In genomic region chr14:92207012-92207927, GRCh38 we compare ENCODE assay signal across 1 cellular context.
TF ChIP-seq lines count a peak whose summit lies in the region.

No MANE protein-coding gene starts in this region.

TF ChIP-seq in GM23338, 12 proteins besides CTCF, POLR2A, EP300 and RAD21 (continued from another document):
- TF ChIP-seq, protein P1, sequence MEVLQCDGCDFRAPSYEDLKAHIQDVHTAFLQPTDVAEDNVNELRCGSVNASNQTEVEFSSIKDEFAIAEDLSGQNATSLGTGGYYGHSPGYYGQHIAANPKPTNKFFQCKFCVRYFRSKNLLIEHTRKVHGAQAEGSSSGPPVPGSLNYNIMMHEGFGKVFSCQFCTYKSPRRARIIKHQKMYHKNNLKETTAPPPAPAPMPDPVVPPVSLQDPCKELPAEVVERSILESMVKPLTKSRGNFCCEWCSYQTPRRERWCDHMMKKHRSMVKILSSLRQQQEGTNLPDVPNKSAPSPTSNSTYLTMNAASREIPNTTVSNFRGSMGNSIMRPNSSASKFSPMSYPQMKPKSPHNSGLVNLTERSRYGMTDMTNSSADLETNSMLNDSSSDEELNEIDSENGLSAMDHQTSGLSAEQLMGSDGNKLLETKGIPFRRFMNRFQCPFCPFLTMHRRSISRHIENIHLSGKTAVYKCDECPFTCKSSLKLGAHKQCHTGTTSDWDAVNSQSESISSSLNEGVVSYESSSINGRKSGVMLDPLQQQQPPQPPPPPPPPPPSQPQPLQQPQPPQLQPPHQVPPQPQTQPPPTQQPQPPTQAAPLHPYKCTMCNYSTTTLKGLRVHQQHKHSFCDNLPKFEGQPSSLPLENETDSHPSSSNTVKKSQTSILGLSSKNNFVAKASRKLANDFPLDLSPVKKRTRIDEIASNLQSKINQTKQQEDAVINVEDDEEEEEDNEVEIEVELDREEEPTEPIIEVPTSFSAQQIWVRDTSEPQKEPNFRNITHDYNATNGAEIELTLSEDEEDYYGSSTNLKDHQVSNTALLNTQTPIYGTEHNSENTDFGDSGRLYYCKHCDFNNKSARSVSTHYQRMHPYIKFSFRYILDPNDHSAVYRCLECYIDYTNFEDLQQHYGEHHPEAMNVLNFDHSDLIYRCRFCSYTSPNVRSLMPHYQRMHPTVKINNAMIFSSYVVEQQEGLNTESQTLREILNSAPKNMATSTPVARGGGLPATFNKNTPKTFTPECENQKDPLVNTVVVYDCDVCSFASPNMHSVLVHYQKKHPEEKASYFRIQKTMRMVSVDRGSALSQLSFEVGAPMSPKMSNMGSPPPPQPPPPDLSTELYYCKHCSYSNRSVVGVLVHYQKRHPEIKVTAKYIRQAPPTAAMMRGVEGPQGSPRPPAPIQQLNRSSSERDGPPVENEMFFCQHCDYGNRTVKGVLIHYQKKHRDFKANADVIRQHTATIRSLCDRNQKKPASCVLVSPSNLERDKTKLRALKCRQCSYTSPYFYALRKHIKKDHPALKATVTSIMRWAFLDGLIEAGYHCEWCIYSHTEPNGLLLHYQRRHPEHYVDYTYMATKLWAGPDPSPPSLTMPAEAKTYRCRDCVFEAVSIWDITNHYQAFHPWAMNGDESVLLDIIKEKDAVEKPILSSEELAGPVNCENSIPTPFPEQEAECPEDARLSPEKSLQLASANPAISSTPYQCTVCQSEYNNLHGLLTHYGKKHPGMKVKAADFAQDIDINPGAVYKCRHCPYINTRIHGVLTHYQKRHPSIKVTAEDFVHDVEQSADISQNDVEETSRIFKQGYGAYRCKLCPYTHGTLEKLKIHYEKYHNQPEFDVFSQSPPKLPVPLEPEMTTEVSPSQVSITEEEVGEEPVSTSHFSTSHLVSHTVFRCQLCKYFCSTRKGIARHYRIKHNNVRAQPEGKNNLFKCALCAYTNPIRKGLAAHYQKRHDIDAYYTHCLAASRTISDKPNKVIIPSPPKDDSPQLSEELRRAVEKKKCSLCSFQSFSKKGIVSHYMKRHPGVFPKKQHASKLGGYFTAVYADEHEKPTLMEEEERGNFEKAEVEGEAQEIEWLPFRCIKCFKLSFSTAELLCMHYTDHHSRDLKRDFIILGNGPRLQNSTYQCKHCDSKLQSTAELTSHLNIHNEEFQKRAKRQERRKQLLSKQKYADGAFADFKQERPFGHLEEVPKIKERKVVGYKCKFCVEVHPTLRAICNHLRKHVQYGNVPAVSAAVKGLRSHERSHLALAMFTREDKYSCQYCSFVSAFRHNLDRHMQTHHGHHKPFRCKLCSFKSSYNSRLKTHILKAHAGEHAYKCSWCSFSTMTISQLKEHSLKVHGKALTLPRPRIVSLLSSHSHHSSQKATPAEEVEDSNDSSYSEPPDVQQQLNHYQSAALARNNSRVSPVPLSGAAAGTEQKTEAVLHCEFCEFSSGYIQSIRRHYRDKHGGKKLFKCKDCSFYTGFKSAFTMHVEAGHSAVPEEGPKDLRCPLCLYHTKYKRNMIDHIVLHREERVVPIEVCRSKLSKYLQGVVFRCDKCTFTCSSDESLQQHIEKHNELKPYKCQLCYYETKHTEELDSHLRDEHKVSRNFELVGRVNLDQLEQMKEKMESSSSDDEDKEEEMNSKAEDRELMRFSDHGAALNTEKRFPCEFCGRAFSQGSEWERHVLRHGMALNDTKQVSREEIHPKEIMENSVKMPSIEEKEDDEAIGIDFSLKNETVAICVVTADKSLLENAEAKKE (CRISPR knock-in tag; IDR thresholded peaks at IDR 0.05) = no peak
- TF ChIP-seq NANOG (IDR thresholded peaks at IDR 0.05; ENCODE audit: borderline replicate concordance) (no peak), EZH2phosphoT487 (IDR thresholded peaks at IDR 0.05; ENCODE audit: unreplicated experiment) (no peak)
